ENCODE assay signal across 8 cellular contexts in genomic region chr5:154857091-154857533, GRCh38. TPM values are rescaled to one million over a fixed set of nuclear protein-coding genes. Genes with fewer than 3 reads are reported as not detected.
DNase-seq lines count a peak whose midpoint lies in the region; ATAC-seq, FAIRE-seq and TF ChIP-seq lines count a peak whose summit lies in the region.

No MANE protein-coding gene starts in this region.

- peak overlapping the region; percentile 93 for H3K4me3 Mint-ChIP-seq in central memory CD8-positive, alpha-beta T cell
- peak overlapping the region; percentile 94 to 97 for H3K4me3 Mint-ChIP-seq in stimulated activated naive B cell treated with anti-CD40 and anti-IgM and Interleukin-4, amounts not matched to agents 10 μg/mL and 1 μg/mL and 100 μg/mL, for 72 hours

- H3K79me2 ChIP-seq in HepG2 (ENCODE audit: insufficient read depth, low read length): peaks cover 34% of the 10 kb centered on the region

- FAIRE-seq in HepG2 (lab: Jason Lieb, UNC): no peak

- no peaks in the 10 kb centered on the region for H3K9me3 Mint-ChIP-seq in central memory CD8-positive, alpha-beta T cell
- no peaks in the 10 kb centered on the region for H3K9me3 Mint-ChIP-seq in stimulated activated naive B cell treated with anti-CD40 and anti-IgM and Interleukin-4, amounts not matched to agents 10 μg/mL and 1 μg/mL and 100 μg/mL, for 72 hours

- TF ChIP-seq POLR2A in HepG2 (IDR thresholded peaks at IDR 0.05; ENCODE audit: insufficient read depth in 1 of 2, low read depth in 2 of 2, low read length in 2 of 2): no peak

- H3K27me3 Mint-ChIP-seq in central memory CD8-positive, alpha-beta T cell: no peaks in the 10 kb centered on the region
- H3K27me3 Mint-ChIP-seq in stimulated activated naive B cell treated with anti-CD40 and anti-IgM and Interleukin-4, amounts not matched to agents 10 μg/mL and 1 μg/mL and 100 μg/mL, for 72 hours: no peaks in the 10 kb centered on the region

- H3K27ac ChIP-seq in RWPE2 (ENCODE audit: poor library complexity, severe bottlenecking) (peak overlapping the region; percentile 93), HepG2 (ENCODE audit: extremely low read length, insufficient read depth, low read length) (peak overlapping the region; percentile 99)

- peak overlapping the region; percentile 95 for H3K4me2 ChIP-seq in HepG2 (ENCODE audit: low read depth, low read length)

- CTCF ChIA-PET in HepG2 (lab: Yijun Ruan, JAX; ENCODE audit: low intra/inter-chr PET ratio, low total read pairs): no interaction called here

- TF ChIP-seq RAD21 in HepG2 (CRISPR knock-in tag; IDR thresholded peaks at IDR 0.05): no peak

- peak; percentile 33 for ATAC-seq in HG03025 (IDR thresholded peaks at IDR 0.05; ENCODE audit: low FRiP score, unreplicated experiment)
- ATAC-seq in RWPE2 (ENCODE audit: low read depth): no peak
- ATAC-seq in central memory CD8-positive, alpha-beta T cell (replicated peaks; ENCODE audit: extremely low read depth, poor library complexity, severe bottlenecking): peak; percentile 12
- no peak for ATAC-seq in HepG2
- ATAC-seq in stimulated activated naive B cell treated with anti-CD40 and anti-IgM and Interleukin-4, amounts not matched to agents 10 μg/mL and 1 μg/mL and 100 μg/mL, for 72 hours (replicated peaks): peak; percentile 35 to 36
- no peak for ATAC-seq in GM19328 (IDR thresholded peaks at IDR 0.05; ENCODE audit: unreplicated experiment)

- BruUV-seq in HepG2 (replicated peaks; lab: Mats Ljungman, UMichigan): no TSS peak

- H4K20me1 ChIP-seq in HepG2 (ENCODE audit: insufficient read depth, low read length): peaks cover 15% of the 10 kb centered on the region

- H3K4me3 ChIP-seq in RWPE2 (ENCODE audit: severe bottlenecking): peak overlapping the region; percentile 82
- H3K4me3 ChIP-seq in HepG2 (replicated peaks in 1 of 3; ENCODE audit: insufficient read depth in 1 of 3, low read depth in 2 of 3, low read length in 3 of 3): peak overlapping the region; percentile 78 to 93 (median 85)

- peak overlapping the region; percentile 87 for H3K9ac ChIP-seq in HepG2 (ENCODE audit: insufficient read depth, low read depth, low read length)

- no peak for TF ChIP-seq CTCF in RWPE2 (IDR thresholded peaks at IDR 0.05; ENCODE audit: poor library complexity, severe bottlenecking)
- no peak for TF ChIP-seq CTCF in HepG2 (CRISPR knock-in tag; IDR thresholded peaks at IDR 0.05)

- no peak for TF ChIP-seq EP300 in HepG2 (IDR thresholded peaks at IDR 0.05; ENCODE audit: low read depth in 2 of 2, low read length in 2 of 2)
- no peak for TF ChIP-seq EP300 in HepG2 (CRISPR knock-in tag; IDR thresholded peaks at IDR 0.05; ENCODE audit: borderline replicate concordance)

- peak overlapping the region; percentile 98 for H3K27ac Mint-ChIP-seq in central memory CD8-positive, alpha-beta T cell (ENCODE audit: low read depth)
- peak overlapping the region; percentile 98 for H3K27ac Mint-ChIP-seq in stimulated activated naive B cell treated with anti-CD40 and anti-IgM and Interleukin-4, amounts not matched to agents 10 μg/mL and 1 μg/mL and 100 μg/mL, for 72 hours

- peak; percentile 26 for DNase-seq in activated T-cell treated with anti-CD3 and anti-CD28 coated beads for 1 hour (ENCODE audit: low read depth)
- no peak for DNase-seq in activated T-cell treated with anti-CD3 and anti-CD28 coated beads, Interleukin-2, amount 50 U/mL, for 1 hour
- DNase-seq in RWPE2 (ENCODE audit: low spot score): no peak
- DNase-seq in central memory CD8-positive, alpha-beta T cell (ENCODE audit: low spot score in 2 of 2): no peak
- no peak for DNase-seq in HepG2 (ENCODE audit: low spot score)
- no peak for DNase-seq in stimulated activated naive B cell treated with anti-CD40 and anti-IgM and Interleukin-4, amounts not matched to agents 10 μg/mL and 1 μg/mL and 100 μg/mL, for 72 hours

- no peaks in the 10 kb centered on the region for H3K27me3 ChIP-seq in RWPE2 (ENCODE audit: insufficient read depth, poor library complexity, severe bottlenecking)
- H3K27me3 ChIP-seq in HepG2 (ENCODE audit: control insufficient read depth in 1 of 2, insufficient read depth in 2 of 2, low read length in 2 of 2): peaks cover 0 to 4% of the 10 kb centered on the region in 2 experiments; a peak in 1 of 5 replicates

- in situ Hi-C loops in HepG2 (cut with HindIII; ENCODE audit: extremely low pct_ligation_motif_present, low pct_unique_long_range_greater_than_20kb): no loop called here

- H3K4me1 ChIP-seq in RWPE2 (ENCODE audit: insufficient read depth, poor library complexity, severe bottlenecking) (peaks cover 15% of the 10 kb centered on the region), HepG2 (ENCODE audit: insufficient read depth, low read length) (peaks cover 31% of the 10 kb centered on the region)

- H3K36me3 ChIP-seq in RWPE2 (ENCODE audit: low read depth) (peaks cover 15% of the 10 kb centered on the region), HepG2 (replicated peaks in 1 of 2; ENCODE audit: control insufficient read depth in 1 of 2, insufficient read depth in 2 of 2, low read length in 2 of 2) (no peaks in the 10 kb centered on the region)

- peaks cover 36% of the 10 kb centered on the region for H3K4me1 Mint-ChIP-seq in central memory CD8-positive, alpha-beta T cell
- H3K4me1 Mint-ChIP-seq in stimulated activated naive B cell treated with anti-CD40 and anti-IgM and Interleukin-4, amounts not matched to agents 10 μg/mL and 1 μg/mL and 100 μg/mL, for 72 hours: peaks cover 19 to 36% of the 10 kb centered on the region in 2 donors

- intact Hi-C loops in HepG2 (cut with micrococcal nuclease; ENCODE audit: unreplicated experiment): loop anchor here (5.0 kb wide), 3 partner anchors 40 to 205 kb away; partner anchors contain the start of gene LARP1

- POLR2A ChIA-PET in HepG2 (lab: Yijun Ruan, JAX): interaction anchor here (0.9 to 2.9 kb wide), 7 partner anchors 13 to 210 kb away, joined by 3 to 35 read pairs (median 6); partner anchors contain the start of gene GEMIN5

- H3K9me3 ChIP-seq in RWPE2 (ENCODE audit: severe bottlenecking) (no peaks in the 10 kb centered on the region), HepG2 (ENCODE audit: low read length) (no peaks in the 10 kb centered on the region)

- H3K36me3 Mint-ChIP-seq in central memory CD8-positive, alpha-beta T cell (ENCODE audit: insufficient read depth): peaks cover 27% of the 10 kb centered on the region
- peaks cover 13 to 17% of the 10 kb centered on the region in 2 donors for H3K36me3 Mint-ChIP-seq in stimulated activated naive B cell treated with anti-CD40 and anti-IgM and Interleukin-4, amounts not matched to agents 10 μg/mL and 1 μg/mL and 100 μg/mL, for 72 hours

- no peak overlapping the region for H2AFZ ChIP-seq in HepG2 (ENCODE audit: low read length)

- WGBS in HepG2 (ENCODE audit: low lambda C conversion rate): 9% methylated on average over 3 of the region's 17 CpGs

TF ChIP-seq in HepG2, 621 proteins besides CTCF, POLR2A, EP300 and RAD21 (continues in another document):
- TF ChIP-seq MBD4 (IDR thresholded peaks at IDR 0.05; ENCODE audit: borderline replicate concordance, low read length): no peak
- no peak for TF ChIP-seq NFKBIZ (CRISPR knock-in tag; IDR thresholded peaks at IDR 0.05)

RNA-seq across cellular contexts. Expression of gene CNOT8, which starts 1.3 kb away (rescaled TPM):
- 37.1 and 50.3 TPM in 2 replicates for total RNA-seq in HepG2 (2016; rRNA removed; fragmentation: Illumina TruSeq; extraction: Trizol)
- total RNA-seq in HepG2 (2016; cell fraction: cytosol; rRNA removed; fragmentation: Illumina TruSeq; extraction: Trizol; ENCODE audit: low read depth): 8.5 and 9.5 TPM in 2 replicates
- total RNA-seq in HepG2 (2016; cell fraction: insoluble cytoplasmic fraction; rRNA removed; fragmentation: Illumina TruSeq; extraction: Trizol): 38.6 and 50.3 TPM in 2 replicates
- 21.9 and 23.8 TPM in 2 replicates for total RNA-seq in HepG2 (2016; cell fraction: membrane; rRNA removed; fragmentation: Illumina TruSeq; extraction: Trizol)
- total RNA-seq in HepG2 (2016; cell fraction: nucleus; rRNA removed; fragmentation: Illumina TruSeq; extraction: Trizol): 27.1 and 28.0 TPM in 2 replicates
- 63.8 and 74.9 TPM in 2 replicates for polyA plus RNA-seq in HepG2 (2011; rRNA removed)
- polyA plus RNA-seq in HepG2 (2011; cell fraction: cytosol; rRNA removed): 63.2 and 67.0 TPM in 2 replicates
- 46.3 and 57.5 TPM in 2 replicates for polyA plus RNA-seq in HepG2 (2011; cell fraction: nucleus; rRNA removed)
- 54.8 and 56.2 TPM in 2 replicates for polyA plus RNA-seq in HepG2 (2012)
- 4.1 and 5.1 TPM in 2 replicates for polyA plus RNA-seq in HepG2 (2016; cell fraction: cytosol; fragmentation: Illumina TruSeq; extraction: Trizol; ENCODE audit: low read depth)
- 41.9 and 42.7 TPM in 2 replicates for polyA plus RNA-seq in HepG2 (2016; cell fraction: insoluble cytoplasmic fraction; fragmentation: Illumina TruSeq; extraction: Trizol; ENCODE audit: low read depth)
- polyA plus RNA-seq in HepG2 (2016; cell fraction: membrane; fragmentation: Illumina TruSeq; extraction: Trizol; ENCODE audit: low read depth): 12.2 and 12.5 TPM in 2 replicates
- 48.0 and 49.6 TPM in 2 replicates for polyA plus RNA-seq in HepG2 (2016; cell fraction: nucleus; fragmentation: Illumina TruSeq; extraction: Trizol; ENCODE audit: insufficient read depth, low read depth)
- polyA minus RNA-seq in HepG2 (2011; rRNA and poly(A)+ RNA removed; ENCODE audit: low replicate concordance): 31.6 and 52.4 TPM in 2 replicates
- 51.4 and 54.3 TPM in 2 replicates for polyA minus RNA-seq in HepG2 (2011; cell fraction: cytosol; rRNA and poly(A)+ RNA removed)
- polyA minus RNA-seq in HepG2 (2011; cell fraction: nucleus; rRNA and poly(A)+ RNA removed): 35.0 and 39.0 TPM in 2 replicates

RNA-seq across cellular contexts. Expression of gene FAXDC2, which starts 6.7 kb away (rescaled TPM):
- 3.0 and 4.7 TPM in 2 replicates for total RNA-seq in HepG2 (2016; rRNA removed; fragmentation: Illumina TruSeq; extraction: Trizol)
- total RNA-seq in HepG2 (2016; cell fraction: cytosol; rRNA removed; fragmentation: Illumina TruSeq; extraction: Trizol; ENCODE audit: low read depth): 1.3 and 1.5 TPM in 2 replicates
- total RNA-seq in HepG2 (2016; cell fraction: insoluble cytoplasmic fraction; rRNA removed; fragmentation: Illumina TruSeq; extraction: Trizol): 4.3 and 5.0 TPM in 2 replicates
- 3.5 and 4.3 TPM in 2 replicates for total RNA-seq in HepG2 (2016; cell fraction: membrane; rRNA removed; fragmentation: Illumina TruSeq; extraction: Trizol)
- total RNA-seq in HepG2 (2016; cell fraction: nucleus; rRNA removed; fragmentation: Illumina TruSeq; extraction: Trizol): 5.5 and 5.8 TPM in 2 replicates
- 49.5 and 58.8 TPM in 2 replicates for polyA plus RNA-seq in HepG2 (2011; rRNA removed)
- polyA plus RNA-seq in HepG2 (2011; cell fraction: cytosol; rRNA removed): 41.5 and 43.5 TPM in 2 replicates
- polyA plus RNA-seq in HepG2 (2011; cell fraction: nucleus; rRNA removed): 45.2 and 57.4 TPM in 2 replicates
- polyA plus RNA-seq in HepG2 (2012): 27.6 and 33.1 TPM in 2 replicates
- polyA plus RNA-seq in HepG2 (2016; cell fraction: cytosol; fragmentation: Illumina TruSeq; extraction: Trizol; ENCODE audit: low read depth): 1.3 and 1.9 TPM in 2 replicates
- polyA plus RNA-seq in HepG2 (2016; cell fraction: insoluble cytoplasmic fraction; fragmentation: Illumina TruSeq; extraction: Trizol; ENCODE audit: low read depth): 3.7 and 4.2 TPM in 2 replicates
- polyA plus RNA-seq in HepG2 (2016; cell fraction: membrane; fragmentation: Illumina TruSeq; extraction: Trizol; ENCODE audit: low read depth): 3.9 and 4.0 TPM in 2 replicates
- 6.6 and 7.0 TPM in 2 replicates for polyA plus RNA-seq in HepG2 (2016; cell fraction: nucleus; fragmentation: Illumina TruSeq; extraction: Trizol; ENCODE audit: insufficient read depth, low read depth)
- 0.05 and 101 TPM in 2 replicates for polyA minus RNA-seq in HepG2 (2011; rRNA and poly(A)+ RNA removed; ENCODE audit: low replicate concordance)
- polyA minus RNA-seq in HepG2 (2011; cell fraction: cytosol; rRNA and poly(A)+ RNA removed): 23.1 and 27.3 TPM in 2 replicates
- 39.9 and 40.4 TPM in 2 replicates for polyA minus RNA-seq in HepG2 (2011; cell fraction: nucleus; rRNA and poly(A)+ RNA removed)

Comparison
In these comparisons a context has a peak if more than half of its experiments do, and no peak if none do; other contexts are left out.
1. ATAC-seq: peak in HG03025 (single experiment), central memory CD8-positive, alpha-beta T cell (single experiment) and stimulated activated naive B cell treated with anti-CD40 and anti-IgM and Interleukin-4, amounts not matched to agents 10 μg/mL and 1 μg/mL and 100 μg/mL, for 72 hours (2 of 2); none in RWPE2 (single experiment), HepG2 (single experiment) and GM19328 (single experiment).